Comparison of ENCODE assay signal across 19 cellular contexts in the genomic region with DNA sequence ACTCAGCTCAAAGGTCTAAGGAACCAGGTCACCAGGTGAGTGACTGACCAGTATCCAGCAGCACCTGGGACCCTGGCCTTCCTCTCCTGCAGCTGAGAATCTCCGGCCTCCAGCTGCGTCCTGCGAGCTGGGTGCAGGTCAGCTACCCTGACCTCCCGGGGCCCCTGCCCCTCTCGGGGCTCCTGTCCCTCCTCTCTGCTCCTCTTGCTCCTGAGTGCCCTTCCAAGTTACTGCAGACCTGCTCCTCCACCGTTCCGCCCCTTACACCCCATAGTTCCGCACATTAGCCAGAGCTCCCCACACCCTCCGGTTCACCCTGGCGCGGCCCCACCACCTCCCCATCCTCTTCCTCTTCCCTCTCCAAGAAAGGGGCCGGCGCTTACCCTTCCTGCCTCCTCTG. TPM values are rescaled to one million over a fixed set of nuclear protein-coding genes. Genes with fewer than 3 reads are reported as not detected.
DNase-seq lines count a peak whose midpoint lies in the region; ATAC-seq, FAIRE-seq and TF ChIP-seq lines count a peak whose summit lies in the region.
"Had no signal": no experiment of that assay in that cellular context is flagged by ENCODE, and none has a peak within 500 bp of the region (broad histone marks: within the 10 kb centered on the region; RNA-seq: fewer than 3 reads in every experiment).

No MANE protein-coding gene starts in this region.

- BruUV-seq in Panc1 (replicated peaks; lab: Mats Ljungman, UMichigan) (no TSS peak), HepG2 (replicated peaks; lab: Mats Ljungman, UMichigan) (no TSS peak)

- no peak overlapping the region for H3K9ac ChIP-seq in HepG2 (ENCODE audit: insufficient read depth, low read depth, low read length)
- H3K9ac ChIP-seq: BLaER1 treated with 17β-estradiol and CSF1 and Interleukin-3, amounts not matched to agents 10 nM and 100 nM had no signal

- TF ChIP-seq CTCF in Panc1 (IDR thresholded peaks at IDR 0.05) (no peak), HepG2 (CRISPR knock-in tag; IDR thresholded peaks at IDR 0.05) (no peak), Peyer's patch (IDR thresholded peaks at IDR 0.05) (no peak)

- H3K4me3 ChIP-seq in CD4-positive, CD25-positive, alpha-beta regulatory T cell (ENCODE audit: low read depth, low read length) = no peak overlapping the region
- H3K4me3 ChIP-seq in Panc1 (ENCODE audit: low read depth in 2 of 2, low read length in 2 of 2) (no peak overlapping the region), HepG2 (replicated peaks in 1 of 3; ENCODE audit: insufficient read depth in 1 of 3, low read depth in 2 of 3, low read length in 3 of 3) (no peak overlapping the region; a peak in 1 of 6 replicates), Peyer's patch (no peak overlapping the region)
- H3K4me3 ChIP-seq: BLaER1 treated with 17β-estradiol and CSF1 and Interleukin-3, amounts not matched to agents 10 nM and 100 nM had no signal

- POLR2A ChIA-PET in Panc1 (lab: Charles Lee) = interaction anchor here (0.7 to 0.9 kb wide), 2 partner anchors 11 to 78 kb away, joined by 3 to 4 read pairs; a partner anchor contains a TSS
- POLR2A ChIA-PET in HepG2 (lab: Yijun Ruan, JAX) = interaction anchor here (0.6 to 1.1 kb wide), 4 partner anchors 8 to 134 kb away, joined by 3 read pairs; a partner anchor contains a TSS

- in situ Hi-C loops in Panc1 (cut with HindIII; ENCODE audit: low pct_unique_long_range_greater_than_20kb, low sequenced_read_pairs) = no loop called here
- in situ Hi-C loops in HepG2 (cut with HindIII; ENCODE audit: extremely low pct_ligation_motif_present, low pct_unique_long_range_greater_than_20kb) = no loop called here

- peaks cover 9% of the 10 kb centered on the region for H3K27me3 Mint-ChIP-seq in CD4-positive, CD25-positive, alpha-beta regulatory T cell

- H3K36me3 ChIP-seq in CD4-positive, CD25-positive, alpha-beta regulatory T cell (ENCODE audit: control insufficient read depth, insufficient read depth, low read length) = no peaks in the 10 kb centered on the region
- H3K36me3 ChIP-seq in Panc1 (ENCODE audit: control insufficient read depth, insufficient read depth, low read length) = no peaks in the 10 kb centered on the region
- H3K36me3 ChIP-seq in HepG2 (replicated peaks in 1 of 2; ENCODE audit: control insufficient read depth in 1 of 2, insufficient read depth in 2 of 2, low read length in 2 of 2) = no peaks in the 10 kb centered on the region
- no peaks in the 10 kb centered on the region for H3K36me3 ChIP-seq in Peyer's patch
- H3K36me3 ChIP-seq: BLaER1 treated with 17β-estradiol and CSF1 and Interleukin-3, amounts not matched to agents 10 nM and 100 nM had no signal

- no peaks in the 10 kb centered on the region for H3K79me2 ChIP-seq in HepG2 (ENCODE audit: insufficient read depth, low read length)

- H3K9me3 ChIP-seq in CD4-positive, CD25-positive, alpha-beta regulatory T cell (ENCODE audit: control insufficient read depth in 2 of 2, low read length in 2 of 2) = no peaks in the 10 kb centered on the region
- H3K9me3 ChIP-seq in Panc1 (ENCODE audit: control insufficient read depth, insufficient read depth, low read depth, low read length) (no peaks in the 10 kb centered on the region), HepG2 (ENCODE audit: low read length) (no peaks in the 10 kb centered on the region), Peyer's patch (no peaks in the 10 kb centered on the region)
- H3K9me3 ChIP-seq: BLaER1 treated with 17β-estradiol and CSF1 and Interleukin-3, amounts not matched to agents 10 nM and 100 nM had no signal

- no peaks in the 10 kb centered on the region for H3K4me1 ChIP-seq in CD4-positive, CD25-positive, alpha-beta regulatory T cell (ENCODE audit: control insufficient read depth, insufficient read depth, low read length, poor library complexity, severe bottlenecking)
- no peaks in the 10 kb centered on the region for H3K4me1 ChIP-seq in Panc1 (ENCODE audit: control insufficient read depth, insufficient read depth, low read length)
- H3K4me1 ChIP-seq in HepG2 (ENCODE audit: insufficient read depth, low read length) = peaks cover 58% of the 10 kb centered on the region
- H3K4me1 ChIP-seq in Peyer's patch = no peaks in the 10 kb centered on the region

- peaks cover 0 to 24% (median 9%) of the 10 kb centered on the region in 4 donors for H3K4me1 Mint-ChIP-seq in CD4-positive, CD25-positive, alpha-beta regulatory T cell

- H4K20me1 ChIP-seq in HepG2 (ENCODE audit: insufficient read depth, low read length) = no peaks in the 10 kb centered on the region
- H4K20me1 ChIP-seq: BLaER1 treated with 17β-estradiol and CSF1 and Interleukin-3, amounts not matched to agents 10 nM and 100 nM had no signal

- TF ChIP-seq POLR2A in HepG2 (IDR thresholded peaks at IDR 0.05; ENCODE audit: insufficient read depth in 1 of 2, low read depth in 2 of 2, low read length in 2 of 2) (no peak), Peyer's patch (IDR thresholded peaks at IDR 0.05) (no peak)

- H3K27ac Mint-ChIP-seq in CD4-positive, CD25-positive, alpha-beta regulatory T cell = peak overlapping the region in 2 of 3 donors; percentile 41 to 59

- no peak for DNase-seq in CD4-positive, CD25-positive, alpha-beta regulatory T cell
- DNase-seq in Panc1 (ENCODE audit: low read depth, low spot score) (no peak), HepG2 (ENCODE audit: low spot score) (no peak), T1000 (lab: John Stamatoyannopoulos, UW) (no peak), Peyer's patch (no peak)
- DNase-seq: GF-D8, IMR-90, Kasumi-1, NCI-H1105, NCI-H1694, NCI-H2107, NCI-H2227 treated with DMSO at 0.1 percent for 48 hours, NCI-H524 had no signal

- no peak for TF ChIP-seq RAD21 in HepG2 (CRISPR knock-in tag; IDR thresholded peaks at IDR 0.05)

- no peak overlapping the region for H3K27ac ChIP-seq in CD4-positive, CD25-positive, alpha-beta regulatory T cell (ENCODE audit: insufficient read depth, low read length, poor library complexity, severe bottlenecking)
- H3K27ac ChIP-seq in Panc1 (ENCODE audit: low read length) (no peak overlapping the region), HepG2 (ENCODE audit: extremely low read length, insufficient read depth, low read length) (no peak overlapping the region), Peyer's patch (no peak overlapping the region)
- H3K27ac ChIP-seq: BLaER1 treated with 17β-estradiol and CSF1 and Interleukin-3, amounts not matched to agents 10 nM and 100 nM had no signal

- intact Hi-C loops in Panc1 (cut with micrococcal nuclease; ENCODE audit: unreplicated experiment) (no loop called here), HepG2 (cut with micrococcal nuclease; ENCODE audit: unreplicated experiment) (no loop called here)

- no peak overlapping the region for H3K4me3 Mint-ChIP-seq in CD4-positive, CD25-positive, alpha-beta regulatory T cell

- ATAC-seq in CD4-positive, CD25-positive, alpha-beta regulatory T cell (ENCODE audit: low read depth in 2 of 2) = no peak
- ATAC-seq in Panc1 (0 out of 2 replicates have a peak, but pooled peaks have one; percentile 6), HepG2 (no peak), GM18502 (IDR thresholded peaks at IDR 0.05; ENCODE audit: poor library complexity, unreplicated experiment) (no peak)
- ATAC-seq: Right ventricle myocardium inferior had no signal

- H2AFZ ChIP-seq in HepG2 (ENCODE audit: low read length) = no peak overlapping the region

- TF ChIP-seq EP300 in HepG2 (IDR thresholded peaks at IDR 0.05; ENCODE audit: low read depth in 2 of 2, low read length in 2 of 2) (no peak), HepG2 (CRISPR knock-in tag; IDR thresholded peaks at IDR 0.05; ENCODE audit: borderline replicate concordance) (no peak)

- CTCF ChIA-PET in Panc1 (lab: Charles Lee) (interaction anchor here (0.9 kb wide), 1 partner anchor 8 kb away, joined by 3 read pairs; no protein-coding TSS in a partner anchor), HepG2 (lab: Yijun Ruan, JAX; ENCODE audit: low intra/inter-chr PET ratio, low total read pairs) (no interaction called here)

- no peak overlapping the region for H3K4me2 ChIP-seq in HepG2 (ENCODE audit: low read depth, low read length)
- H3K4me2 ChIP-seq: BLaER1 treated with 17β-estradiol and CSF1 and Interleukin-3, amounts not matched to agents 10 nM and 100 nM had no signal

- no peaks in the 10 kb centered on the region for H3K27me3 ChIP-seq in CD4-positive, CD25-positive, alpha-beta regulatory T cell (ENCODE audit: control insufficient read depth, insufficient read depth, low read length)
- H3K27me3 ChIP-seq in Panc1 (ENCODE audit: control insufficient read depth, insufficient read depth, low read length) = no peaks in the 10 kb centered on the region
- no peaks in the 10 kb centered on the region; a peak in 2 of 5 replicates for H3K27me3 ChIP-seq in HepG2 (ENCODE audit: control insufficient read depth in 1 of 2, insufficient read depth in 2 of 2, low read length in 2 of 2)
- no peaks in the 10 kb centered on the region for H3K27me3 ChIP-seq in Peyer's patch
- H3K27me3 ChIP-seq: BLaER1 treated with 17β-estradiol and CSF1 and Interleukin-3, amounts not matched to agents 10 nM and 100 nM had no signal

- no peak for FAIRE-seq in HepG2 (lab: Jason Lieb, UNC)
- FAIRE-seq: A204.1, GM12891 had no signal

- H3K36me3 Mint-ChIP-seq in CD4-positive, CD25-positive, alpha-beta regulatory T cell = no peaks in the 10 kb centered on the region

- 49% methylated on average over 13 of the region's 13 CpGs for WGBS in HepG2 (ENCODE audit: low lambda C conversion rate)

- H3K9me3 Mint-ChIP-seq in CD4-positive, CD25-positive, alpha-beta regulatory T cell = no peaks in the 10 kb centered on the region

RNA-seq across cellular contexts. Expression of a gene that starts 10.6 kb away (rescaled TPM):
- 1.0 TPM for total RNA-seq in CD4-positive, CD25-positive, alpha-beta regulatory T cell
- polyA plus RNA-seq in CD4-positive, CD25-positive, alpha-beta regulatory T cell = under 1 TPM in 2 of 4 donors, not detected in 2; 0.14 to 0.24 TPM
- 0.28 TPM for total RNA-seq in Panc1 (2021; ENCODE audit: unreplicated experiment)
- polyA plus RNA-seq in Panc1 (2012; ENCODE audit: insufficient read length) = 0.22 TPM
- 1.4 and 1.6 TPM in 2 replicates for total RNA-seq in HepG2 (2016; rRNA removed; fragmentation: Illumina TruSeq; extraction: Trizol)
- total RNA-seq in HepG2 (2016; cell fraction: cytosol; rRNA removed; fragmentation: Illumina TruSeq; extraction: Trizol; ENCODE audit: low read depth) = 0.09 and 0.30 TPM in 2 replicates
- 1.4 and 1.9 TPM in 2 replicates for total RNA-seq in HepG2 (2016; cell fraction: insoluble cytoplasmic fraction; rRNA removed; fragmentation: Illumina TruSeq; extraction: Trizol)
- total RNA-seq in HepG2 (2016; cell fraction: membrane; rRNA removed; fragmentation: Illumina TruSeq; extraction: Trizol) = 0.77 and 0.93 TPM in 2 replicates
- total RNA-seq in HepG2 (2016; cell fraction: nucleus; rRNA removed; fragmentation: Illumina TruSeq; extraction: Trizol) = 0.94 and 1.3 TPM in 2 replicates
- 0.98 and 1.2 TPM in 2 replicates for polyA plus RNA-seq in HepG2 (2011; rRNA removed)
- 0.82 and 1.5 TPM in 2 replicates for polyA plus RNA-seq in HepG2 (2011; cell fraction: cytosol; rRNA removed)
- polyA plus RNA-seq in HepG2 (2011; cell fraction: nucleus; rRNA removed) = 2.8 and 3.7 TPM in 2 replicates
- 0.66 and 0.96 TPM in 2 replicates for polyA plus RNA-seq in HepG2 (2012)
- 0.31 and 0.45 TPM in 2 replicates for polyA plus RNA-seq in HepG2 (2016; cell fraction: cytosol; fragmentation: Illumina TruSeq; extraction: Trizol; ENCODE audit: low read depth)
- polyA plus RNA-seq in HepG2 (2016; cell fraction: insoluble cytoplasmic fraction; fragmentation: Illumina TruSeq; extraction: Trizol; ENCODE audit: low read depth) = 1.3 and 1.4 TPM in 2 replicates
- polyA plus RNA-seq in HepG2 (2016; cell fraction: membrane; fragmentation: Illumina TruSeq; extraction: Trizol; ENCODE audit: low read depth) = 0.61 and 0.62 TPM in 2 replicates
- 2.0 and 2.1 TPM in 2 replicates for polyA plus RNA-seq in HepG2 (2016; cell fraction: nucleus; fragmentation: Illumina TruSeq; extraction: Trizol; ENCODE audit: insufficient read depth, low read depth)
- polyA minus RNA-seq in HepG2 (2011; rRNA and poly(A)+ RNA removed; ENCODE audit: low replicate concordance) = 0.05 and 1.5 TPM in 2 replicates
- polyA minus RNA-seq in HepG2 (2011; cell fraction: cytosol; rRNA and poly(A)+ RNA removed) = 0.35 and 0.40 TPM in 2 replicates
- polyA minus RNA-seq in HepG2 (2011; cell fraction: nucleus; rRNA and poly(A)+ RNA removed) = 0.37 and 0.52 TPM in 2 replicates
- total RNA-seq in Peyer's patch = not detected
- total RNA-seq: H4, IMR-90, Right ventricle myocardium inferior had no signal

RNA-seq across cellular contexts. Expression of a gene that starts 26.9 kb away (rescaled TPM):
- 105 TPM for total RNA-seq in CD4-positive, CD25-positive, alpha-beta regulatory T cell
- 10 to 100 TPM; 41.3 to 47.6 (median 45.0) TPM for polyA plus RNA-seq in CD4-positive, CD25-positive, alpha-beta regulatory T cell
- total RNA-seq in Panc1 (2021; ENCODE audit: unreplicated experiment) (190 TPM), HepG2 (2016; rRNA removed; fragmentation: Illumina TruSeq; extraction: Trizol) (116 and 118 TPM in 2 replicates), Peyer's patch (100 to 1,000 TPM; 113 to 160 (median 134) TPM)
- 127 TPM for polyA plus RNA-seq in Panc1 (2012; ENCODE audit: insufficient read length)
- 32.5 and 33.1 TPM in 2 replicates for total RNA-seq in HepG2 (2016; cell fraction: cytosol; rRNA removed; fragmentation: Illumina TruSeq; extraction: Trizol; ENCODE audit: low read depth)
- total RNA-seq in HepG2 (2016; cell fraction: insoluble cytoplasmic fraction; rRNA removed; fragmentation: Illumina TruSeq; extraction: Trizol) = 112 and 113 TPM in 2 replicates
- total RNA-seq in HepG2 (2016; cell fraction: membrane; rRNA removed; fragmentation: Illumina TruSeq; extraction: Trizol) = 41.7 and 48.8 TPM in 2 replicates
- total RNA-seq in HepG2 (2016; cell fraction: nucleus; rRNA removed; fragmentation: Illumina TruSeq; extraction: Trizol) = 80.6 and 103 TPM in 2 replicates
- 86.9 and 118 TPM in 2 replicates for polyA plus RNA-seq in HepG2 (2011; rRNA removed)
- 65.5 and 68.0 TPM in 2 replicates for polyA plus RNA-seq in HepG2 (2011; cell fraction: cytosol; rRNA removed)
- polyA plus RNA-seq in HepG2 (2011; cell fraction: nucleus; rRNA removed) = 259 and 277 TPM in 2 replicates
- polyA plus RNA-seq in HepG2 (2012) = 100 and 124 TPM in 2 replicates
- polyA plus RNA-seq in HepG2 (2016; cell fraction: cytosol; fragmentation: Illumina TruSeq; extraction: Trizol; ENCODE audit: low read depth) = 7.1 and 8.4 TPM in 2 replicates
- polyA plus RNA-seq in HepG2 (2016; cell fraction: insoluble cytoplasmic fraction; fragmentation: Illumina TruSeq; extraction: Trizol; ENCODE audit: low read depth) = 78.0 and 79.6 TPM in 2 replicates
- polyA plus RNA-seq in HepG2 (2016; cell fraction: membrane; fragmentation: Illumina TruSeq; extraction: Trizol; ENCODE audit: low read depth) = 18.4 and 21.9 TPM in 2 replicates
- polyA plus RNA-seq in HepG2 (2016; cell fraction: nucleus; fragmentation: Illumina TruSeq; extraction: Trizol; ENCODE audit: insufficient read depth, low read depth) = 147 and 170 TPM in 2 replicates
- polyA minus RNA-seq in HepG2 (2011; rRNA and poly(A)+ RNA removed; ENCODE audit: low replicate concordance) = 144 and 202 TPM in 2 replicates
- 69.7 and 91.8 TPM in 2 replicates for polyA minus RNA-seq in HepG2 (2011; cell fraction: cytosol; rRNA and poly(A)+ RNA removed)
- 113 and 132 TPM in 2 replicates for polyA minus RNA-seq in HepG2 (2011; cell fraction: nucleus; rRNA and poly(A)+ RNA removed)

RNA-seq across cellular contexts. Expression of a gene that starts 51.5 kb away (rescaled TPM):
- total RNA-seq in CD4-positive, CD25-positive, alpha-beta regulatory T cell = 0.42 TPM
- polyA plus RNA-seq in CD4-positive, CD25-positive, alpha-beta regulatory T cell = 1 to 10 TPM in 1 of 4 donors, under 1 TPM in 3; 0.24 to 2.0 (median 0.62) TPM
- total RNA-seq in Panc1 (2021; ENCODE audit: unreplicated experiment) (not detected), HepG2 (2016; rRNA removed; fragmentation: Illumina TruSeq; extraction: Trizol) (0.15 TPM in 1 of 2 replicates, not detected in the other), Peyer's patch (not detected)
- 42.5 TPM for polyA plus RNA-seq in Panc1 (2012; ENCODE audit: insufficient read length)
- total RNA-seq in HepG2 (2016; cell fraction: cytosol; rRNA removed; fragmentation: Illumina TruSeq; extraction: Trizol; ENCODE audit: low read depth) = not detected in 2 replicates
- not detected in 2 replicates for total RNA-seq in HepG2 (2016; cell fraction: insoluble cytoplasmic fraction; rRNA removed; fragmentation: Illumina TruSeq; extraction: Trizol)
- total RNA-seq in HepG2 (2016; cell fraction: membrane; rRNA removed; fragmentation: Illumina TruSeq; extraction: Trizol) = not detected in 2 replicates
- total RNA-seq in HepG2 (2016; cell fraction: nucleus; rRNA removed; fragmentation: Illumina TruSeq; extraction: Trizol) = not detected in 2 replicates
- 0.04 and 0.11 TPM in 2 replicates for polyA plus RNA-seq in HepG2 (2011; rRNA removed)
- polyA plus RNA-seq in HepG2 (2011; cell fraction: cytosol; rRNA removed) = not detected in 2 replicates
- 0.06 and 0.07 TPM in 2 replicates for polyA plus RNA-seq in HepG2 (2011; cell fraction: nucleus; rRNA removed)
- polyA plus RNA-seq in HepG2 (2012) = 0.17 and 1.1 TPM in 2 replicates
- polyA plus RNA-seq in HepG2 (2016; cell fraction: cytosol; fragmentation: Illumina TruSeq; extraction: Trizol; ENCODE audit: low read depth) = not detected in 2 replicates
- 0.08 TPM in 1 of 2 replicates, not detected in the other for polyA plus RNA-seq in HepG2 (2016; cell fraction: insoluble cytoplasmic fraction; fragmentation: Illumina TruSeq; extraction: Trizol; ENCODE audit: low read depth)
- polyA plus RNA-seq in HepG2 (2016; cell fraction: membrane; fragmentation: Illumina TruSeq; extraction: Trizol; ENCODE audit: low read depth) = not detected in 2 replicates
- polyA plus RNA-seq in HepG2 (2016; cell fraction: nucleus; fragmentation: Illumina TruSeq; extraction: Trizol; ENCODE audit: insufficient read depth, low read depth) = not detected in 2 replicates
- not detected in 2 replicates for polyA minus RNA-seq in HepG2 (2011; rRNA and poly(A)+ RNA removed; ENCODE audit: low replicate concordance)
- polyA minus RNA-seq in HepG2 (2011; cell fraction: cytosol; rRNA and poly(A)+ RNA removed) = 0.35 TPM in 1 of 2 replicates, not detected in the other
- not detected in 2 replicates for polyA minus RNA-seq in HepG2 (2011; cell fraction: nucleus; rRNA and poly(A)+ RNA removed)
- total RNA-seq: H4, IMR-90, Right ventricle myocardium inferior had no signal
- polyA plus RNA-seq: IMR-90 had no signal

RNA-seq across cellular contexts. Expression of a gene that starts 55.9 kb away (rescaled TPM):
- total RNA-seq in CD4-positive, CD25-positive, alpha-beta regulatory T cell = 0.86 TPM
- under 1 TPM in 2 of 4 donors, not detected in 2; 0.41 to 0.62 TPM for polyA plus RNA-seq in CD4-positive, CD25-positive, alpha-beta regulatory T cell
- 0.41 TPM for total RNA-seq in Panc1 (2021; ENCODE audit: unreplicated experiment)
- 1.6 TPM for polyA plus RNA-seq in Panc1 (2012; ENCODE audit: insufficient read length)
- total RNA-seq in HepG2 (2016; rRNA removed; fragmentation: Illumina TruSeq; extraction: Trizol) = 0.20 and 0.58 TPM in 2 replicates
- total RNA-seq in HepG2 (2016; cell fraction: cytosol; rRNA removed; fragmentation: Illumina TruSeq; extraction: Trizol; ENCODE audit: low read depth) = 0.30 and 0.35 TPM in 2 replicates
- total RNA-seq in HepG2 (2016; cell fraction: insoluble cytoplasmic fraction; rRNA removed; fragmentation: Illumina TruSeq; extraction: Trizol) = 0.22 and 0.58 TPM in 2 replicates
- 0.46 and 0.65 TPM in 2 replicates for total RNA-seq in HepG2 (2016; cell fraction: membrane; rRNA removed; fragmentation: Illumina TruSeq; extraction: Trizol)
- 0.28 and 0.34 TPM in 2 replicates for total RNA-seq in HepG2 (2016; cell fraction: nucleus; rRNA removed; fragmentation: Illumina TruSeq; extraction: Trizol)
- polyA plus RNA-seq in HepG2 (2011; rRNA removed) = 0.48 and 0.84 TPM in 2 replicates
- 0.56 and 0.97 TPM in 2 replicates for polyA plus RNA-seq in HepG2 (2011; cell fraction: cytosol; rRNA removed)
- polyA plus RNA-seq in HepG2 (2011; cell fraction: nucleus; rRNA removed) = 0.35 and 0.62 TPM in 2 replicates
- 0.33 TPM in 1 of 2 replicates, not detected in the other for polyA plus RNA-seq in HepG2 (2012)
- polyA plus RNA-seq in HepG2 (2016; cell fraction: cytosol; fragmentation: Illumina TruSeq; extraction: Trizol; ENCODE audit: low read depth) = 0.50 and 0.53 TPM in 2 replicates
- 0.17 and 0.28 TPM in 2 replicates for polyA plus RNA-seq in HepG2 (2016; cell fraction: insoluble cytoplasmic fraction; fragmentation: Illumina TruSeq; extraction: Trizol; ENCODE audit: low read depth)
- polyA plus RNA-seq in HepG2 (2016; cell fraction: membrane; fragmentation: Illumina TruSeq; extraction: Trizol; ENCODE audit: low read depth) = 0.20 and 0.35 TPM in 2 replicates
- 0.46 and 0.81 TPM in 2 replicates for polyA plus RNA-seq in HepG2 (2016; cell fraction: nucleus; fragmentation: Illumina TruSeq; extraction: Trizol; ENCODE audit: insufficient read depth, low read depth)
- polyA minus RNA-seq in HepG2 (2011; rRNA and poly(A)+ RNA removed; ENCODE audit: low replicate concordance) = 0.54 and 2.1 TPM in 2 replicates
- 0.49 TPM in 1 of 2 replicates, not detected in the other for polyA minus RNA-seq in HepG2 (2011; cell fraction: cytosol; rRNA and poly(A)+ RNA removed)
- not detected in 2 replicates for polyA minus RNA-seq in HepG2 (2011; cell fraction: nucleus; rRNA and poly(A)+ RNA removed)
- under 1 TPM in 1 of 4 donors, not detected in 3; 0.95 TPM for total RNA-seq in Peyer's patch
- total RNA-seq: IMR-90, Right ventricle myocardium inferior had no signal

RNA-seq across cellular contexts. Expression of a gene that starts 58.2 kb away (rescaled TPM):
- 68.8 TPM for total RNA-seq in CD4-positive, CD25-positive, alpha-beta regulatory T cell
- polyA plus RNA-seq in CD4-positive, CD25-positive, alpha-beta regulatory T cell = 10 to 100 TPM; 71.6 to 81.0 (median 74.5) TPM
- total RNA-seq in Panc1 (2021; ENCODE audit: unreplicated experiment) = 100 TPM
- polyA plus RNA-seq in Panc1 (2012; ENCODE audit: insufficient read length) = 93.8 TPM
- total RNA-seq in HepG2 (2016; rRNA removed; fragmentation: Illumina TruSeq; extraction: Trizol) = 39.8 and 89.7 TPM in 2 replicates
- 19.0 and 21.2 TPM in 2 replicates for total RNA-seq in HepG2 (2016; cell fraction: cytosol; rRNA removed; fragmentation: Illumina TruSeq; extraction: Trizol; ENCODE audit: low read depth)
- 34.8 and 87.8 TPM in 2 replicates for total RNA-seq in HepG2 (2016; cell fraction: insoluble cytoplasmic fraction; rRNA removed; fragmentation: Illumina TruSeq; extraction: Trizol)
- total RNA-seq in HepG2 (2016; cell fraction: membrane; rRNA removed; fragmentation: Illumina TruSeq; extraction: Trizol) = 36.4 and 39.1 TPM in 2 replicates
- total RNA-seq in HepG2 (2016; cell fraction: nucleus; rRNA removed; fragmentation: Illumina TruSeq; extraction: Trizol) = 55.4 and 62.2 TPM in 2 replicates
- polyA plus RNA-seq in HepG2 (2011; rRNA removed) = 74.3 and 79.0 TPM in 2 replicates
- 56.3 and 67.1 TPM in 2 replicates for polyA plus RNA-seq in HepG2 (2011; cell fraction: cytosol; rRNA removed)
- 42.7 and 43.4 TPM in 2 replicates for polyA plus RNA-seq in HepG2 (2011; cell fraction: nucleus; rRNA removed)
- 84.3 and 86.0 TPM in 2 replicates for polyA plus RNA-seq in HepG2 (2012)
- polyA plus RNA-seq in HepG2 (2016; cell fraction: cytosol; fragmentation: Illumina TruSeq; extraction: Trizol; ENCODE audit: low read depth) = 12.5 and 13.5 TPM in 2 replicates
- polyA plus RNA-seq in HepG2 (2016; cell fraction: insoluble cytoplasmic fraction; fragmentation: Illumina TruSeq; extraction: Trizol; ENCODE audit: low read depth) = 124 and 144 TPM in 2 replicates
- 26.1 and 30.0 TPM in 2 replicates for polyA plus RNA-seq in HepG2 (2016; cell fraction: membrane; fragmentation: Illumina TruSeq; extraction: Trizol; ENCODE audit: low read depth)
- polyA plus RNA-seq in HepG2 (2016; cell fraction: nucleus; fragmentation: Illumina TruSeq; extraction: Trizol; ENCODE audit: insufficient read depth, low read depth) = 107 and 120 TPM in 2 replicates
- 72.1 and 78.5 TPM in 2 replicates for polyA minus RNA-seq in HepG2 (2011; rRNA and poly(A)+ RNA removed; ENCODE audit: low replicate concordance)
- polyA minus RNA-seq in HepG2 (2011; cell fraction: cytosol; rRNA and poly(A)+ RNA removed) = 44.7 and 45.6 TPM in 2 replicates
- polyA minus RNA-seq in HepG2 (2011; cell fraction: nucleus; rRNA and poly(A)+ RNA removed) = 55.0 and 55.2 TPM in 2 replicates
- total RNA-seq in Peyer's patch = 10 to 100 TPM; 32.2 to 43.4 (median 32.6) TPM
